In genomic region chr14:37658174-37658573, GRCh38 we compare ENCODE assay signal across 30 cellular contexts.
DNase-seq lines count a peak whose midpoint lies in the region; ATAC-seq, FAIRE-seq and TF ChIP-seq lines count a peak whose summit lies in the region.
"Had no signal": no experiment of that assay in that cellular context is flagged by ENCODE, and none has a peak within 500 bp of the region (broad histone marks: within the 10 kb centered on the region; RNA-seq: fewer than 3 reads in every experiment).

No MANE protein-coding gene starts in this region.

- H2BK12ac ChIP-seq in H1 (ENCODE audit: low read depth, low read length): no peak overlapping the region

- no peak overlapping the region for H3K4me2 ChIP-seq in H1 (ENCODE audit: insufficient read depth in 1 of 2, low read depth in 2 of 2, low read length in 2 of 2)

- no peak for TF ChIP-seq EP300 in H1 (IDR thresholded peaks at IDR 0.05; ENCODE audit: borderline replicate concordance in 1 of 2, low read depth in 2 of 2, low read length in 2 of 2)

- no peak overlapping the region for H2BK20ac ChIP-seq in H1 (ENCODE audit: low read length)

- H3K23me2 ChIP-seq in H1 (ENCODE audit: low read depth, low read length): no peaks in the 10 kb centered on the region; the same call in 1 of the 2 replicates

- no peak for TF ChIP-seq RAD21 in H1 (IDR thresholded peaks at IDR 0.05 in 1 of 2, conservative IDR thresholded peaks at IDR 0.05 in 1 of 2; ENCODE audit: low read depth in 2 of 2, low read length in 2 of 2)

- no peak overlapping the region for H3K56ac ChIP-seq in H1 (replicated peaks; ENCODE audit: insufficient read length, low read depth, low read length)

- H3K23ac ChIP-seq in H1 (ENCODE audit: insufficient read length): no peak overlapping the region

- CTCF ChIA-PET in H1 (lab: Charles Lee; ENCODE audit: partially characterized antibody): no interaction called here

- H3K9me3 ChIP-seq in HAP-1 (0 out of 2 replicates have a peak, but pooled peaks cover 4% of the 10 kb centered on the region), H1 (ENCODE audit: insufficient read depth in 2 of 2, low read depth in 1 of 2, low read length in 1 of 2) (no peaks in the 10 kb centered on the region)
- H3K9me3 ChIP-seq: adrenal gland, prostate gland had no signal

- H3K27ac ChIP-seq in H1 (ENCODE audit: low read depth, low read length): no peak overlapping the region
- H3K27ac ChIP-seq: adrenal gland, breast epithelium, prostate gland, tibial nerve had no signal

- no peak overlapping the region for H3K9ac ChIP-seq in H1 (replicated peaks in 1 of 4; ENCODE audit: extremely low read depth in 1 of 4, low read depth in 3 of 4, low read length in 3 of 4)

- H3K18ac ChIP-seq in H1 (ENCODE audit: extremely low read depth, low read length): no peak overlapping the region; the same call in 1 of the 2 replicates

- in situ Hi-C loops in HAP-1 (cut with MboI; ENCODE audit: low sequenced_read_pairs): no loop called here

- H4K8ac ChIP-seq in H1 (ENCODE audit: extremely low read depth, insufficient read depth, low read length): no peak overlapping the region

- POLR2A ChIA-PET in H1 (lab: Charles Lee; ENCODE audit: partially characterized antibody): no interaction called here

- ATAC-seq in HG02610 (IDR thresholded peaks at IDR 0.05; ENCODE audit: unreplicated experiment): no peak
- ATAC-seq: activated T-cell treated with anti-CD3 and anti-CD28 coated beads, Interleukin-2, amount 50 U/mL, for 4 hours; CD8-positive, alpha-beta T cell; left lobe of liver had no signal

- H3K14ac ChIP-seq in H1 (ENCODE audit: insufficient read length): no peak overlapping the region

- TF ChIP-seq CTCF in H1 (IDR thresholded peaks at IDR 0.05; ENCODE audit: control extremely low read depth in 1 of 3, insufficient read depth in 1 of 3, low read depth in 1 of 3, low read length in 3 of 3): no peak

- no peak overlapping the region for H3K4me3 ChIP-seq in HAP-1
- H3K4me3 ChIP-seq in H1 (ENCODE audit: extremely low read depth in 1 of 4, insufficient read depth in 2 of 4, low read depth in 3 of 4, low read length in 4 of 4): no peak overlapping the region
- H3K4me3 ChIP-seq: adrenal gland, breast epithelium, prostate gland, tibial nerve had no signal

- H2AK5ac ChIP-seq in H1 (ENCODE audit: low read depth, low read length): no peak overlapping the region

- H3K79me1 ChIP-seq in H1 (ENCODE audit: low read depth, low read length): no peaks in the 10 kb centered on the region

- no peak overlapping the region for H2BK120ac ChIP-seq in H1 (replicated peaks; ENCODE audit: low read depth, low read length)

- H3K36me3 ChIP-seq in HAP-1 (replicated peaks) (no peaks in the 10 kb centered on the region), H1 (ENCODE audit: control insufficient read depth in 2 of 4, insufficient read depth in 4 of 4, low read length in 3 of 4) (no peaks in the 10 kb centered on the region)
- H3K36me3 ChIP-seq: adrenal gland, breast epithelium, prostate gland, tibial nerve had no signal

- no peak overlapping the region for H4K91ac ChIP-seq in H1 (replicated peaks; ENCODE audit: insufficient read length, low read length)

- H4K5ac ChIP-seq in H1 (ENCODE audit: insufficient read length, low read depth, low read length): no peak overlapping the region

- no peaks in the 10 kb centered on the region for H3K79me2 ChIP-seq in H1 (ENCODE audit: control insufficient read depth in 1 of 2, insufficient read depth in 2 of 2, low read length in 2 of 2)

- H2BK15ac ChIP-seq in H1 (ENCODE audit: low read length): no peak overlapping the region

- H3K4ac ChIP-seq in H1 (replicated peaks; ENCODE audit: insufficient read length, low read depth, low read length): no peak overlapping the region

- no peak overlapping the region for H2BK5ac ChIP-seq in H1 (ENCODE audit: low read depth, low read length)

- H3K27me3 ChIP-seq in HAP-1 (ENCODE audit: low read depth) (no peaks in the 10 kb centered on the region; the same call in 1 of the 2 replicates), H1 (replicated peaks in 1 of 4; ENCODE audit: control insufficient read depth in 3 of 4, extremely low read depth in 1 of 4, insufficient read depth in 3 of 4, low read length in 3 of 4) (no peaks in the 10 kb centered on the region)
- H3K27me3 ChIP-seq: adrenal gland, breast epithelium, tibial nerve had no signal

- no peak for FAIRE-seq in H1 (lab: Jason Lieb, UNC)
- FAIRE-seq: colon, TTC549 had no signal

- no peaks in the 10 kb centered on the region for H4K20me1 ChIP-seq in H1 (replicated peaks in 1 of 2; ENCODE audit: control insufficient read depth in 1 of 2, insufficient read depth in 2 of 2, low read length in 2 of 2)

- H3K4me1 ChIP-seq in HAP-1 (peaks cover 26% of the 10 kb centered on the region), H1 (replicated peaks in 1 of 4; ENCODE audit: control insufficient read depth in 3 of 4, insufficient read depth in 4 of 4, low read length in 3 of 4) (peaks cover 0 to 3% (median 0%) of the 10 kb centered on the region in 4 experiments; a peak in 1 of 7 replicates)
- H3K4me1 ChIP-seq: adrenal gland, breast epithelium, prostate gland, tibial nerve had no signal

- TF ChIP-seq POLR2A in H1 (IDR thresholded peaks at IDR 0.05; ENCODE audit: control extremely low read depth in 1 of 2, low read depth in 2 of 2, low read length in 2 of 2): no peak

- DNase-seq in NCI-H1105 treated with DMSO at 0.1 percent for 48 hours (lab: John Stamatoyannopoulos, UW) (peak; percentile 35), NCI-H1105 (lab: John Stamatoyannopoulos, UW) (no peak), HAP-1 (ENCODE audit: low spot score in 2 of 2) (peak; percentile 70 to 86), NCI-H446 (lab: John Stamatoyannopoulos, UW) (peak; percentile 83 to 85), H1 (ENCODE audit: low read depth in 1 of 2, low spot score in 2 of 2) (no peak), cerebellar cortex (ENCODE audit: low spot score) (no peak)
- DNase-seq in stimulated activated naive CD4-positive, alpha-beta T cell treated with Interleukin-2 at 50 U/mL for 16 hours (lab: John Stamatoyannopoulos, UW): no peak
- DNase-seq: 8988T; activated CD4-positive, alpha-beta T cell treated with anti-CD3 and anti-CD28 coated beads for 1 hour; activated naive CD4-positive, alpha-beta T cell; activated T-cell treated with anti-CD3 and anti-CD28 coated beads, Interleukin-2, amount 50 U/mL, for 4 hours; adrenal gland; CD8-positive, alpha-beta T cell; DMS79 treated with DMSO at 0.1 percent for 48 hours; effector memory CD4-positive, alpha-beta T cell; erythroblast; H7; hippocampal formation; immature natural killer cell; mesendoderm; NCI-H1048; NCI-H2227 treated with DMSO at 0.1 percent for 48 hours; stimulated activated CD8-positive, alpha-beta memory T cell treated with anti-CD3 and anti-CD28 coated beads, Interleukin-4, amount 100 ng/mL, for 48 hours had no signal

- H2AFZ ChIP-seq in H1 (ENCODE audit: low read length): peak overlapping the region; percentile 79; the same call in 1 of the 2 replicates

TF ChIP-seq in H1, 55 proteins besides CTCF, POLR2A, EP300 and RAD21:
- TF ChIP-seq FOSL1 (IDR thresholded peaks at IDR 0.05; ENCODE audit: insufficient read depth, low read depth, low read length) (no peak), ASH2L (IDR thresholded peaks at IDR 0.05; ENCODE audit: low read length) (no peak), SP4 (IDR thresholded peaks at IDR 0.05; ENCODE audit: low read length) (no peak), SP2 (IDR thresholded peaks at IDR 0.05; ENCODE audit: low read length) (no peak), CHD2 (IDR thresholded peaks at IDR 0.05; ENCODE audit: low read length) (no peak), TEAD4 (IDR thresholded peaks at IDR 0.05; ENCODE audit: low read depth, low read length) (no peak), JUN (IDR thresholded peaks at IDR 0.05; ENCODE audit: low read depth, low read length) (no peak), KDM5A (IDR thresholded peaks at IDR 0.05; ENCODE audit: low read length) (no peak), TCF12 (IDR thresholded peaks at IDR 0.05; ENCODE audit: low read depth, low read length) (no peak), CHD1 (IDR thresholded peaks at IDR 0.05; ENCODE audit: low read depth, low read length) (no peak), EGR1 (IDR thresholded peaks at IDR 0.05; ENCODE audit: borderline replicate concordance, low read depth, low read length) (no peak), GABPA (IDR thresholded peaks at IDR 0.05; ENCODE audit: borderline replicate concordance, insufficient read depth, low read length) (no peak), ATF2 (IDR thresholded peaks at IDR 0.05; ENCODE audit: low read length) (no peak), CBX5 (IDR thresholded peaks at IDR 0.05; ENCODE audit: low read depth, low read length) (no peak), KDM4A (IDR thresholded peaks at IDR 0.05; ENCODE audit: low read depth, low read length, severe bottlenecking) (no peak)

Comparison
In these comparisons a context has a peak if more than half of its experiments do, and no peak if none do; other contexts are left out.
1. DNase-seq: peak in NCI-H1105 treated with DMSO at 0.1 percent for 48 hours (single experiment), HAP-1 (2 of 2) and NCI-H446 (2 of 2); none in NCI-H1105 (single experiment), H1 (0 of 2), cerebellar cortex (single experiment) and stimulated activated naive CD4-positive, alpha-beta T cell treated with Interleukin-2 at 50 U/mL for 16 hours (single experiment).